Comparison of ENCODE assay signal across 17 cellular contexts in the genomic region with DNA sequence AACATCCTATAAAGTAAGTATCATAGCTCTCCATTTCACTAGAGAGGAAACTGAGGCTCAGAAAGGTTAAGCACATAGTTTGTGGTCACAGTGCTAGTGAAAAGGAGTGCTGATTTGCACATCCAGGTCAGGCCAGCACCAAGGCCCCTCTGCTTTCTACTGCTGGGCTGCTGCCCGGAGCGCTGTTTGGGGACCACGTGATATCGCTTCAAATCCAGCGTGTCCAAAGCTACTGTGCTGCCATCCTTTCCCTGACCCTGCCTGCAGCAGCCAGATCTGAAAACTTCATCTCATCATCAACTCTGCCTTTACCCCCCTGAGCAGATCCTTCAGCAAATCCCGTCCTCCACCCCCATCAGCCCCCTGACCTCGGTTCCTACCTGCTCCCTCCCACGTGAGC. TPM values are rescaled to one million over a fixed set of nuclear protein-coding genes. Genes with fewer than 3 reads are reported as not detected.
DNase-seq lines count a peak whose midpoint lies in the region; ATAC-seq and TF ChIP-seq lines count a peak whose summit lies in the region.
"Had no signal": no experiment of that assay in that cellular context is flagged by ENCODE, and none has a peak within 500 bp of the region (broad histone marks: within the 10 kb centered on the region; RNA-seq: fewer than 3 reads in every experiment).

No MANE protein-coding gene starts in this region.

- no peaks in the 10 kb centered on the region for H3K27me3 ChIP-seq in upper lobe of right lung
- H3K27me3 ChIP-seq in CD8-positive, alpha-beta T cell (ENCODE audit: insufficient read depth, low read length), result no peaks in the 10 kb centered on the region
- H3K27me3 ChIP-seq: BLaER1 treated with 17β-estradiol and CSF1 and Interleukin-3, amounts not matched to agents 10 nM and 100 nM had no signal

- intact Hi-C loops in upper lobe of right lung (cut with DNase I), result no loop called here
- intact Hi-C loops in CD8-positive, alpha-beta T cell (cut with DNase I, micrococcal nuclease), result no loop called here

- ATAC-seq in activated naive CD8-positive, alpha-beta T cell treated with anti-CD3 and anti-CD28 coated beads, Interleukin-2, amount 10 ng/mL, durations not matched to agents 7 days and 5 days (ENCODE audit: low read depth), result no peak
- ATAC-seq in upper lobe of right lung, result no peak
- ATAC-seq in CD8-positive, alpha-beta T cell, result no peak
- ATAC-seq: GM12878 had no signal

- no peak overlapping the region for H3K27ac ChIP-seq in upper lobe of right lung
- no peak overlapping the region for H3K27ac ChIP-seq in CD8-positive, alpha-beta T cell (ENCODE audit: low read depth, low read length)
- H3K27ac ChIP-seq: BLaER1 treated with 17β-estradiol and CSF1 and Interleukin-3, amounts not matched to agents 10 nM and 100 nM; GM23248 had no signal

- H3K36me3 Mint-ChIP-seq in activated naive CD8-positive, alpha-beta T cell treated with anti-CD3 and anti-CD28 coated beads, Interleukin-2, amount 10 ng/mL, durations not matched to agents 7 days and 5 days, result no peaks in the 10 kb centered on the region
- H3K36me3 Mint-ChIP-seq in activated naive CD8-positive, alpha-beta T cell treated with anti-CD3 and anti-CD28 coated beads for 36 hours, result no peaks in the 10 kb centered on the region
- H3K36me3 Mint-ChIP-seq in CD8-positive, alpha-beta T cell, result no peaks in the 10 kb centered on the region

- H3K27me3 Mint-ChIP-seq in activated naive CD8-positive, alpha-beta T cell treated with anti-CD3 and anti-CD28 coated beads, Interleukin-2, amount 10 ng/mL, durations not matched to agents 7 days and 5 days, result peaks cover 2% of the 10 kb centered on the region
- H3K27me3 Mint-ChIP-seq in activated naive CD8-positive, alpha-beta T cell treated with anti-CD3 and anti-CD28 coated beads for 36 hours, result no peaks in the 10 kb centered on the region
- no peaks in the 10 kb centered on the region for H3K27me3 Mint-ChIP-seq in CD8-positive, alpha-beta T cell (ENCODE audit: low read depth)
- H3K27me3 Mint-ChIP-seq: CD4-positive, CD25-positive, alpha-beta regulatory T cell had no signal

- H3K9me3 ChIP-seq in upper lobe of right lung, result no peaks in the 10 kb centered on the region
- no peaks in the 10 kb centered on the region for H3K9me3 ChIP-seq in CD8-positive, alpha-beta T cell (ENCODE audit: low read length)
- H3K9me3 ChIP-seq: BLaER1 treated with 17β-estradiol and CSF1 and Interleukin-3, amounts not matched to agents 10 nM and 100 nM had no signal

- no peaks in the 10 kb centered on the region for H3K4me1 ChIP-seq in upper lobe of right lung
- H3K4me1 ChIP-seq in CD8-positive, alpha-beta T cell (ENCODE audit: insufficient read depth, low read length), result no peaks in the 10 kb centered on the region
- H3K4me1 ChIP-seq: BLaER1 treated with 17β-estradiol and CSF1 and Interleukin-3, amounts not matched to agents 10 nM and 100 nM had no signal

- no peaks in the 10 kb centered on the region for H3K4me1 Mint-ChIP-seq in activated naive CD8-positive, alpha-beta T cell treated with anti-CD3 and anti-CD28 coated beads, Interleukin-2, amount 10 ng/mL, durations not matched to agents 7 days and 5 days
- H3K4me1 Mint-ChIP-seq in activated naive CD8-positive, alpha-beta T cell treated with anti-CD3 and anti-CD28 coated beads for 36 hours, result no peaks in the 10 kb centered on the region
- H3K4me1 Mint-ChIP-seq in CD8-positive, alpha-beta T cell (ENCODE audit: low read depth), result no peaks in the 10 kb centered on the region

- H3K9me3 Mint-ChIP-seq in activated naive CD8-positive, alpha-beta T cell treated with anti-CD3 and anti-CD28 coated beads, Interleukin-2, amount 10 ng/mL, durations not matched to agents 7 days and 5 days, result no peaks in the 10 kb centered on the region
- H3K9me3 Mint-ChIP-seq in activated naive CD8-positive, alpha-beta T cell treated with anti-CD3 and anti-CD28 coated beads for 36 hours, result no peaks in the 10 kb centered on the region
- no peaks in the 10 kb centered on the region for H3K9me3 Mint-ChIP-seq in CD8-positive, alpha-beta T cell
- H3K9me3 Mint-ChIP-seq: CD4-positive, CD25-positive, alpha-beta regulatory T cell; H9 had no signal

- H3K27ac Mint-ChIP-seq in activated naive CD8-positive, alpha-beta T cell treated with anti-CD3 and anti-CD28 coated beads, Interleukin-2, amount 10 ng/mL, durations not matched to agents 7 days and 5 days, result no peak overlapping the region
- H3K27ac Mint-ChIP-seq in activated naive CD8-positive, alpha-beta T cell treated with anti-CD3 and anti-CD28 coated beads for 36 hours, result no peak overlapping the region
- H3K27ac Mint-ChIP-seq in CD8-positive, alpha-beta T cell, result no peak overlapping the region
- H3K27ac Mint-ChIP-seq: CD4-positive, CD25-positive, alpha-beta regulatory T cell; H9 had no signal

- TF ChIP-seq CTCF in upper lobe of right lung (IDR thresholded peaks at IDR 0.05), result no peak
- TF ChIP-seq CTCF in CD8-positive, alpha-beta T cell (IDR thresholded peaks at IDR 0.05), result no peak

- no peak overlapping the region for H3K4me3 ChIP-seq in upper lobe of right lung
- no peak overlapping the region for H3K4me3 ChIP-seq in CD8-positive, alpha-beta T cell (ENCODE audit: low read depth, low read length)
- H3K4me3 ChIP-seq: BLaER1 treated with 17β-estradiol and CSF1 and Interleukin-3, amounts not matched to agents 10 nM and 100 nM; GM12878; GM23248 had no signal

- CTCF ChIA-PET in CD8-positive, alpha-beta T cell (lab: Charles Lee), result no interaction called here

- POLR2A ChIA-PET in activated naive CD8-positive, alpha-beta T cell treated with anti-CD3 and anti-CD28 coated beads, Interleukin-2, amount 10 ng/mL, durations not matched to agents 7 days and 5 days (lab: Charles Lee), result no interaction called here
- POLR2A ChIA-PET in CD8-positive, alpha-beta T cell (lab: Charles Lee), result no interaction called here

- DNase-seq in activated naive CD8-positive, alpha-beta T cell treated with anti-CD3 and anti-CD28 coated beads, Interleukin-2, amount 10 ng/mL, durations not matched to agents 7 days and 5 days, result peak; percentile 14
- DNase-seq in activated naive CD8-positive, alpha-beta T cell treated with anti-CD3 and anti-CD28 coated beads for 36 hours, result no peak
- peak; percentile 13 for DNase-seq in cerebellum (ENCODE audit: low spot score)
- DNase-seq in midbrain (lab: John Stamatoyannopoulos, UW), result peak; percentile 52
- peak; percentile 33 for DNase-seq in upper lobe of right lung
- DNase-seq in NCI-H2196 treated with DMSO at 0.1 percent for 48 hours (lab: John Stamatoyannopoulos, UW; ENCODE audit: unreplicated experiment), result no peak
- no peak for DNase-seq in CD8-positive, alpha-beta T cell
- no peak for DNase-seq in NCI-H345 (lab: John Stamatoyannopoulos, UW)
- DNase-seq: 8988T; AML-193; Calu3; CD4-positive, CD25-positive, alpha-beta regulatory T cell; DMS 273 treated with DMSO at 0.1 percent for 48 hours; GM23248; H9 had no signal

- H3K36me3 ChIP-seq in upper lobe of right lung, result no peaks in the 10 kb centered on the region
- no peaks in the 10 kb centered on the region for H3K36me3 ChIP-seq in CD8-positive, alpha-beta T cell (ENCODE audit: insufficient read depth, low read length)
- H3K36me3 ChIP-seq: BLaER1 treated with 17β-estradiol and CSF1 and Interleukin-3, amounts not matched to agents 10 nM and 100 nM had no signal

- no peak overlapping the region for H3K4me3 Mint-ChIP-seq in activated naive CD8-positive, alpha-beta T cell treated with anti-CD3 and anti-CD28 coated beads, Interleukin-2, amount 10 ng/mL, durations not matched to agents 7 days and 5 days
- H3K4me3 Mint-ChIP-seq in activated naive CD8-positive, alpha-beta T cell treated with anti-CD3 and anti-CD28 coated beads for 36 hours, result no peak overlapping the region
- H3K4me3 Mint-ChIP-seq in CD8-positive, alpha-beta T cell, result no peak overlapping the region
- H3K4me3 Mint-ChIP-seq: CD4-positive, CD25-positive, alpha-beta regulatory T cell; H9 had no signal

RNA-seq across cellular contexts. Expression of gene AKNA, which starts 40.7 kb away (rescaled TPM):
- total RNA-seq in activated naive CD8-positive, alpha-beta T cell treated with anti-CD3 and anti-CD28 coated beads, Interleukin-2, amount 10 ng/mL, durations not matched to agents 7 days and 5 days, result 100 to 1,000 TPM; 482 to 492 TPM
- total RNA-seq in activated naive CD8-positive, alpha-beta T cell treated with anti-CD3 and anti-CD28 coated beads for 36 hours, result 100 to 1,000 TPM; 129 to 130 TPM
- 10.6 TPM for total RNA-seq in cerebellum
- total RNA-seq in upper lobe of right lung, result 54.7 TPM
- 100 to 1,000 TPM; 249 to 269 TPM for total RNA-seq in CD8-positive, alpha-beta T cell

Comparison
In these comparisons a context has a peak if more than half of its experiments do, and no peak if none do; other contexts are left out.
1. DNase-seq: peak in activated naive CD8-positive, alpha-beta T cell treated with anti-CD3 and anti-CD28 coated beads, Interleukin-2, amount 10 ng/mL, durations not matched to agents 7 days and 5 days (single experiment), cerebellum (single experiment), midbrain (single experiment) and upper lobe of right lung (single experiment); none in activated naive CD8-positive, alpha-beta T cell treated with anti-CD3 and anti-CD28 coated beads for 36 hours (single experiment), NCI-H2196 treated with DMSO at 0.1 percent for 48 hours (single experiment), CD8-positive, alpha-beta T cell (0 of 7) and NCI-H345 (single experiment).